Comparison of ENCODE assay signal across 10 cellular contexts in genomic region chr15:40582726-40583246, GRCh38. TPM values are rescaled to one million over a fixed set of nuclear protein-coding genes. Genes with fewer than 3 reads are reported as not detected.
DNase-seq lines count a peak whose midpoint lies in the region; ATAC-seq and TF ChIP-seq lines count a peak whose summit lies in the region.
"Had no signal": no experiment of that assay in that cellular context is flagged by ENCODE, and none has a peak within 500 bp of the region (broad histone marks: within the 10 kb centered on the region; RNA-seq: fewer than 3 reads in every experiment).

No MANE protein-coding gene starts in this region.

- no peaks in the 10 kb centered on the region for H3K27me3 Mint-ChIP-seq in activated naive CD4-positive, alpha-beta T cell treated with anti-CD3 and anti-CD28 coated beads, Interleukin-2, amount 50 U/mL, for 24 hours
- H3K27me3 Mint-ChIP-seq in activated naive CD4-positive, alpha-beta T cell treated with anti-CD3 and anti-CD28 coated beads, Interleukin-2, amount 10 ng/mL, durations not matched to agents 7 days and 5 days: peaks cover 15% of the 10 kb centered on the region
- H3K27me3 Mint-ChIP-seq: IgD-negative memory B cell; natural killer cell treated with Interleukin-12 subunit alpha and Interleukin-12 subunit beta and Interleukin-15 and Interleukin-18, amount 100 ng/mL, for 72 hours had no signal

- TF ChIP-seq POLR2A in Peyer's patch (IDR thresholded peaks at IDR 0.05): no peak
- no peak for TF ChIP-seq POLR2A in gastroesophageal sphincter (IDR thresholded peaks at IDR 0.05)
- no peak for TF ChIP-seq POLR2A in tibial nerve (IDR thresholded peaks at IDR 0.05)
- TF ChIP-seq POLR2A in vagina (IDR thresholded peaks at IDR 0.05): no peak

- no peaks in the 10 kb centered on the region for H3K27me3 ChIP-seq in Peyer's patch
- H3K27me3 ChIP-seq in gastroesophageal sphincter: no peaks in the 10 kb centered on the region
- H3K27me3 ChIP-seq in tibial nerve: no peaks in the 10 kb centered on the region
- no peaks in the 10 kb centered on the region for H3K27me3 ChIP-seq in vagina

- H3K9me3 ChIP-seq in Peyer's patch: no peaks in the 10 kb centered on the region
- no peaks in the 10 kb centered on the region for H3K9me3 ChIP-seq in gastroesophageal sphincter
- H3K9me3 ChIP-seq in tibial nerve: no peaks in the 10 kb centered on the region
- no peaks in the 10 kb centered on the region for H3K9me3 ChIP-seq in vagina

- H3K36me3 ChIP-seq in Peyer's patch (no peaks in the 10 kb centered on the region), gastroesophageal sphincter (no peaks in the 10 kb centered on the region), tibial nerve (no peaks in the 10 kb centered on the region), vagina (no peaks in the 10 kb centered on the region)

- intact Hi-C loops in posterior vena cava (cut with DNase I): no loop called here
- intact Hi-C loops in vagina (cut with DNase I): no loop called here

- WGBS in gastroesophageal sphincter (ENCODE audit: low coverage in 1 of 2), 2 donors: 66 to 89% methylated on average over 3 to 8 of the region's 8 CpGs
- WGBS in tibial nerve, 2 donors: 62 to 64% methylated on average over 8 of the region's 8 CpGs

- H3K36me3 Mint-ChIP-seq in activated naive CD4-positive, alpha-beta T cell treated with anti-CD3 and anti-CD28 coated beads, Interleukin-2, amount 50 U/mL, for 24 hours: no peaks in the 10 kb centered on the region
- no peaks in the 10 kb centered on the region for H3K36me3 Mint-ChIP-seq in activated naive CD4-positive, alpha-beta T cell treated with anti-CD3 and anti-CD28 coated beads, Interleukin-2, amount 10 ng/mL, durations not matched to agents 7 days and 5 days
- H3K36me3 Mint-ChIP-seq: natural killer cell treated with Interleukin-12 subunit alpha and Interleukin-12 subunit beta and Interleukin-15 and Interleukin-18, amount 100 ng/mL, for 72 hours had no signal

- H3K4me1 ChIP-seq in Peyer's patch (no peaks in the 10 kb centered on the region), gastroesophageal sphincter (no peaks in the 10 kb centered on the region), tibial nerve (no peaks in the 10 kb centered on the region), vagina (no peaks in the 10 kb centered on the region)

- H3K4me3 ChIP-seq in Peyer's patch (peak overlapping the region in 3 of 4 donors; percentile 20 to 50 (median 46)), gastroesophageal sphincter (peak overlapping the region in 1 of 2 donors; percentile 44), tibial nerve (peak overlapping the region; percentile 4 to 46 (median 12)), vagina (peak overlapping the region in 1 of 2 donors; percentile 19)

- TF ChIP-seq EP300 in gastroesophageal sphincter (IDR thresholded peaks at IDR 0.05) (no peak), tibial nerve (IDR thresholded peaks at IDR 0.05) (no peak)

- CTCF ChIA-PET in activated naive CD4-positive, alpha-beta T cell treated with anti-CD3 and anti-CD28 coated beads, Interleukin-2, amount 10 ng/mL, durations not matched to agents 7 days and 5 days (lab: Charles Lee): interaction anchor here (0.6 kb wide), 1 partner anchor 9 kb away, joined by 3 read pairs; no protein-coding TSS in a partner anchor

- peak overlapping the region; percentile 5 for H3K4me3 Mint-ChIP-seq in activated naive CD4-positive, alpha-beta T cell treated with anti-CD3 and anti-CD28 coated beads, Interleukin-2, amount 50 U/mL, for 24 hours
- no peak overlapping the region for H3K4me3 Mint-ChIP-seq in activated naive CD4-positive, alpha-beta T cell treated with anti-CD3 and anti-CD28 coated beads, Interleukin-2, amount 10 ng/mL, durations not matched to agents 7 days and 5 days
- H3K4me3 Mint-ChIP-seq: natural killer cell treated with Interleukin-12 subunit alpha and Interleukin-12 subunit beta and Interleukin-15 and Interleukin-18, amount 100 ng/mL, for 72 hours had no signal

- H3K9me3 Mint-ChIP-seq in activated naive CD4-positive, alpha-beta T cell treated with anti-CD3 and anti-CD28 coated beads, Interleukin-2, amount 50 U/mL, for 24 hours: no peaks in the 10 kb centered on the region
- no peaks in the 10 kb centered on the region for H3K9me3 Mint-ChIP-seq in activated naive CD4-positive, alpha-beta T cell treated with anti-CD3 and anti-CD28 coated beads, Interleukin-2, amount 10 ng/mL, durations not matched to agents 7 days and 5 days
- H3K9me3 Mint-ChIP-seq: IgD-negative memory B cell; natural killer cell treated with Interleukin-12 subunit alpha and Interleukin-12 subunit beta and Interleukin-15 and Interleukin-18, amount 100 ng/mL, for 72 hours had no signal

- no peak for DNase-seq in activated naive CD4-positive, alpha-beta T cell treated with anti-CD3 and anti-CD28 coated beads, Interleukin-2, amount 10 ng/mL, durations not matched to agents 7 days and 5 days
- peak in 1 of 3 donors; percentile 70 for DNase-seq in Peyer's patch
- no peak for DNase-seq in tibial nerve (ENCODE audit: low spot score in 2 of 2)
- no peak for DNase-seq in posterior vena cava (ENCODE audit: low spot score)
- no peak for DNase-seq in vagina (ENCODE audit: extremely low spot score in 2 of 2)
- no peak for DNase-seq in NAMALWA (ENCODE audit: low spot score)

- ATAC-seq in gastroesophageal sphincter: peak; percentile 34

- H3K27ac ChIP-seq in Peyer's patch (peak overlapping the region in 2 of 4 donors; percentile 29 to 48), gastroesophageal sphincter (no peak overlapping the region), tibial nerve (no peak overlapping the region), vagina (no peak overlapping the region)

- no peaks in the 10 kb centered on the region for H3K4me1 Mint-ChIP-seq in activated naive CD4-positive, alpha-beta T cell treated with anti-CD3 and anti-CD28 coated beads, Interleukin-2, amount 50 U/mL, for 24 hours
- H3K4me1 Mint-ChIP-seq in activated naive CD4-positive, alpha-beta T cell treated with anti-CD3 and anti-CD28 coated beads, Interleukin-2, amount 10 ng/mL, durations not matched to agents 7 days and 5 days: peaks cover 6% of the 10 kb centered on the region

- no peak for TF ChIP-seq CTCF in Peyer's patch (IDR thresholded peaks at IDR 0.05)
- no peak for TF ChIP-seq CTCF in gastroesophageal sphincter (IDR thresholded peaks at IDR 0.05)
- TF ChIP-seq CTCF in tibial nerve (IDR thresholded peaks at IDR 0.05): no peak
- no peak for TF ChIP-seq CTCF in vagina (IDR thresholded peaks at IDR 0.05)

- no peak overlapping the region for H3K27ac Mint-ChIP-seq in activated naive CD4-positive, alpha-beta T cell treated with anti-CD3 and anti-CD28 coated beads, Interleukin-2, amount 50 U/mL, for 24 hours
- H3K27ac Mint-ChIP-seq in activated naive CD4-positive, alpha-beta T cell treated with anti-CD3 and anti-CD28 coated beads, Interleukin-2, amount 10 ng/mL, durations not matched to agents 7 days and 5 days: no peak overlapping the region
- H3K27ac Mint-ChIP-seq: IgD-negative memory B cell; natural killer cell treated with Interleukin-12 subunit alpha and Interleukin-12 subunit beta and Interleukin-15 and Interleukin-18, amount 100 ng/mL, for 72 hours had no signal

RNA-seq across cellular contexts. Expression of gene KNL1, which starts 11.3 kb away (rescaled TPM):
- total RNA-seq in Peyer's patch (10 to 100 TPM in 2 of 4 donors, 1 to 10 TPM in 2; 6.6 to 26.6 (median 12.8) TPM), gastroesophageal sphincter (under 1 TPM; 0.23 to 0.89 (median 0.57) TPM), tibial nerve (1 to 10 TPM in 2 of 4 donors, under 1 TPM in 2; under 0.01 to 1.3 (median 0.99) TPM), posterior vena cava (under 1 TPM; 0.52 to 0.79 TPM), vagina (3.4 TPM)

RNA-seq across cellular contexts. Expression of gene RPUSD2, which starts 13.7 kb away (rescaled TPM):
- total RNA-seq in Peyer's patch: 10 to 100 TPM in 1 of 4 donors, 1 to 10 TPM in 3; 4.7 to 21.5 (median 6.8) TPM
- total RNA-seq in gastroesophageal sphincter: 10 to 100 TPM in 1 of 4 donors, 1 to 10 TPM in 3; 7.2 to 11.6 (median 8.7) TPM
- 10 to 100 TPM in 1 of 4 donors, 1 to 10 TPM in 3; 4.3 to 11.4 (median 8.3) TPM for total RNA-seq in tibial nerve
- 1 to 10 TPM; 5.0 to 6.8 TPM for total RNA-seq in posterior vena cava
- total RNA-seq in vagina: 12.8 TPM

RNA-seq across cellular contexts. Expression of gene CCDC32, which starts 17.9 kb away (rescaled TPM):
- total RNA-seq in Peyer's patch (10 to 100 TPM; 31.2 to 41.3 (median 32.2) TPM), gastroesophageal sphincter (10 to 100 TPM; 16.2 to 45.8 (median 34.0) TPM), tibial nerve (10 to 100 TPM; 21.6 to 43.9 (median 33.0) TPM), posterior vena cava (10 to 100 TPM; 27.0 to 31.1 TPM), vagina (20.6 TPM)
